Comparison of ENCODE assay signal across 16 cellular contexts in the genomic region with DNA sequence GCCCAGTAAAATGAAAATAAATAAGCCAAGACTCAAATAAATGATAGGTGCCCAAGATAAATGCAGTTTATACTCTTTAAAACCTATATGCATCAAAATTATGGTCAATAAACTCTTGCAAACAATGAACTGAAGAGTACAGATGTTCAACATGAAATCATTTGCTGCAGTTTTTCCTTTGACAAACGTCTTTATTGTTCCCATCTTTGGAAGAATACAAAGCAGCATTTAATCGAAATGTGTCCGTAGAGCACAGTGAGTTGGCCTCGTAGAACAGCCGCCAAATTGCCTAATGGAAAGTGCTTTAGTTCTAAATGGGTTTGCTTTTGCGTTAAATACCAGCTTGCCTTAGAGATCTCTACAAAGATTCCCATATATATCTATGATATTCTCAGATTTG.
DNase-seq lines count a peak whose midpoint lies in the region; ATAC-seq and TF ChIP-seq lines count a peak whose summit lies in the region.
"Had no signal": no experiment of that assay in that cellular context is flagged by ENCODE, and none has a peak within 500 bp of the region (broad histone marks: within the 10 kb centered on the region; RNA-seq: fewer than 3 reads in every experiment).

No MANE protein-coding gene starts in this region.

- ATAC-seq in HG03342 (IDR thresholded peaks at IDR 0.05; ENCODE audit: unreplicated experiment), result no peak
- ATAC-seq: HepG2 had no signal

- no peak overlapping the region for H2AFZ ChIP-seq in MM.1S (ENCODE audit: low read length)
- H2AFZ ChIP-seq: GM23248 had no signal

- no peak overlapping the region for H3K4me2 ChIP-seq in MM.1S (ENCODE audit: low read depth, low read length)
- H3K4me2 ChIP-seq: BLaER1 treated with 17β-estradiol and CSF1 and Interleukin-3, amounts not matched to agents 10 nM and 100 nM had no signal

- H3K9me2 ChIP-seq in MM.1S (replicated peaks; ENCODE audit: insufficient read depth, low read length), result no peaks in the 10 kb centered on the region

- H4K20me1 ChIP-seq in MM.1S (ENCODE audit: insufficient read depth, low read length), result no peaks in the 10 kb centered on the region
- H4K20me1 ChIP-seq: BLaER1 treated with 17β-estradiol and CSF1 and Interleukin-3, amounts not matched to agents 10 nM and 100 nM had no signal

- H3K27ac ChIP-seq in MM.1S (ENCODE audit: low read length), result no peak overlapping the region
- H3K27ac ChIP-seq: BLaER1 treated with 17β-estradiol and CSF1 and Interleukin-3, amounts not matched to agents 10 nM and 100 nM; GM23248 had no signal

- no peaks in the 10 kb centered on the region for H3K4me1 ChIP-seq in MM.1S (ENCODE audit: low read length)
- H3K4me1 ChIP-seq: BLaER1 treated with 17β-estradiol and CSF1 and Interleukin-3, amounts not matched to agents 10 nM and 100 nM had no signal

- no peaks in the 10 kb centered on the region for H3K9me3 ChIP-seq in MM.1S (replicated peaks; ENCODE audit: insufficient read depth, low read length)
- H3K9me3 ChIP-seq: BLaER1 treated with 17β-estradiol and CSF1 and Interleukin-3, amounts not matched to agents 10 nM and 100 nM had no signal

- H3K79me2 ChIP-seq in MM.1S (ENCODE audit: low read length), result no peaks in the 10 kb centered on the region

- no peak overlapping the region for H3K4me3 ChIP-seq in MM.1S (ENCODE audit: low read length)
- H3K4me3 ChIP-seq: BLaER1 treated with 17β-estradiol and CSF1 and Interleukin-3, amounts not matched to agents 10 nM and 100 nM; GM23248 had no signal

- H3K9ac ChIP-seq in MM.1S (ENCODE audit: low read length), result no peak overlapping the region
- H3K9ac ChIP-seq: BLaER1 treated with 17β-estradiol and CSF1 and Interleukin-3, amounts not matched to agents 10 nM and 100 nM; GM23248 had no signal

- no peak for TF ChIP-seq CTCF in MM.1S (IDR thresholded peaks at IDR 0.05; ENCODE audit: low read length)

- H3K27me3 ChIP-seq in MM.1S (replicated peaks; ENCODE audit: insufficient read depth, low read length), result no peaks in the 10 kb centered on the region
- H3K27me3 ChIP-seq: BLaER1 treated with 17β-estradiol and CSF1 and Interleukin-3, amounts not matched to agents 10 nM and 100 nM had no signal

- H3F3A ChIP-seq in MM.1S (ENCODE audit: insufficient read depth, low read length), result no peaks in the 10 kb centered on the region

- no peaks in the 10 kb centered on the region for H3K36me3 ChIP-seq in MM.1S (replicated peaks; ENCODE audit: insufficient read depth, low read length)
- H3K36me3 ChIP-seq: BLaER1 treated with 17β-estradiol and CSF1 and Interleukin-3, amounts not matched to agents 10 nM and 100 nM had no signal

- DNase-seq in Ammon's horn (ENCODE audit: low spot score) (peak; percentile 31), foreskin melanocyte (peak; percentile 84), midbrain (lab: John Stamatoyannopoulos, UW) (peak; percentile 3), putamen (ENCODE audit: low spot score) (peak; percentile 16), HuH-7 (ENCODE audit: low spot score) (no peak), MM.1S (no peak)
- DNase-seq: 8988T; CD4-positive, CD25-positive, alpha-beta regulatory T cell; DMS153; DMS79; GDM1; GM23248; HCEC 1CT had no signal

Comparison
In these comparisons a context has a peak if more than half of its experiments do, and no peak if none do; other contexts are left out.
1. DNase-seq: peak in Ammon's horn (single experiment), foreskin melanocyte (single experiment), midbrain (single experiment) and putamen (single experiment); none in HuH-7 (single experiment) and MM.1S (single experiment).